Comparison of ENCODE assay signal across 9 cellular contexts in the genomic region with DNA sequence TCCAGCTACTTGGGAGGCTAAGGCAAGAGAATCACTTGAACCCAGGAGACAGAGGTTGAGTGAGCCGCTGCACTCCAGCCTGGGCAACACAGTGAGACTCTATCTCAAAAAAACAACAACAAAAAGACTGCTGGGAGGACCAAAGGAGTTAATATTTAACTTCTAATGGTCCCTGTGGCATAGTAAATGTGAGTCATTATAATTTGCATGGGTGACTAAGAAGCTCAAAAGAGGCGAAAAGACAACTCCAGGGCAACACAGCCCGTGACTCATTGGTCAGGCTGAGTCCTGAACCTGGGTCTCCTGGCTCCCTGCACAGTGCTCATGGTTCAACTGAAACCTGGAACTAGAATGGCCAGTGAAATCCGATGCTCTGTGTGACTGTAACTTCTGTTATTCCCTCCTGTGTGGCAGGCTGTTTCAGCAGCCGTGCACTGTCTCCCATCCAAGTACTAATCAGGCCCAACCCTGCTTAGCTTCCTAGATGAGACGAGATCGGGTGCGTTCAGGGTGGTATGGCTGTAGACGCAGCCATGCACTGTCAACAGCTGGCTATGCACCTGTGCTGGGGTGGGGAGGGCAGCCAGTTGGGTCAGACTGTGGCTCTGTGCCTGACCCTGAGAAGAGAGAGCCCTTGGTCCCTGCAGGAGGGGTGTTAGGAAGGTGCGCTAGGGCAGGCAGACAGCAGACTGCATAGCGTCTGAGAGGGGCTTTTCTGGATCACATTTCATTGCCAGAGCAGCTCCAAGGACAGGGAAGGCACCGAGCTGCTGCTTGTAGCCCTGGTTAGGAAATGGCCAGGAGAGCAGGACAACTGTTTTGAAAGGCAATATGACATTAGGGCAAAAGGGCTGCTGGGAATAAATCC. TPM values are rescaled to one million over a fixed set of nuclear protein-coding genes. Genes with fewer than 3 reads are reported as not detected.
A peak's percentile ranks its signal among the peaks of the same experiment; 100 is the strongest.
DNase-seq lines count a peak whose midpoint lies in the region; ATAC-seq and TF ChIP-seq lines count a peak whose summit lies in the region.
"Had no signal": no experiment of that assay in that cellular context is flagged by ENCODE, and none has a peak within 500 bp of the region (broad histone marks: within the 10 kb centered on the region; RNA-seq: fewer than 3 reads in every experiment).

No MANE protein-coding gene starts in this region.

- H3K9me3 ChIP-seq in BLaER1 (no peaks in the 10 kb centered on the region), thyroid gland (no peaks in the 10 kb centered on the region), vagina (no peaks in the 10 kb centered on the region)
- H3K9me3 ChIP-seq in CD8-positive, alpha-beta T cell (ENCODE audit: low read length): no peaks in the 10 kb centered on the region

- H3K27me3 ChIP-seq in BLaER1 (no peaks in the 10 kb centered on the region), thyroid gland (no peaks in the 10 kb centered on the region), vagina (no peaks in the 10 kb centered on the region)
- H3K27me3 ChIP-seq in CD8-positive, alpha-beta T cell (ENCODE audit: insufficient read depth, low read length): no peaks in the 10 kb centered on the region

- H3K9me3 Mint-ChIP-seq in CD8-positive, alpha-beta T cell: no peaks in the 10 kb centered on the region

- no peaks in the 10 kb centered on the region for H3K36me3 Mint-ChIP-seq in CD8-positive, alpha-beta T cell

- no peak overlapping the region for H3K27ac Mint-ChIP-seq in CD8-positive, alpha-beta T cell

- no peaks in the 10 kb centered on the region for H3K4me1 Mint-ChIP-seq in CD8-positive, alpha-beta T cell (ENCODE audit: low read depth)

- DNase-seq in GM19238 (ENCODE audit: insufficient read length, low spot score): peak; percentile 66
- peak; percentile 65 for DNase-seq in HuH-7 (ENCODE audit: low spot score)
- DNase-seq in fibroblast of pulmonary artery (ENCODE audit: low read depth): peak; percentile 33
- no peak for DNase-seq in thyroid gland
- no peak for DNase-seq in NCI-H1105 treated with DMSO at 0.1 percent for 48 hours (lab: John Stamatoyannopoulos, UW)
- no peak for DNase-seq in CD8-positive, alpha-beta T cell
- no peak for DNase-seq in vagina (ENCODE audit: extremely low spot score in 2 of 2)
- DNase-seq: left cardiac atrium had no signal

- no peaks in the 10 kb centered on the region for H4K20me1 ChIP-seq in BLaER1

- ATAC-seq in CD8-positive, alpha-beta T cell: no peak

- peaks cover 54% of the 10 kb centered on the region for H3K4me1 ChIP-seq in BLaER1
- H3K4me1 ChIP-seq in thyroid gland: peaks cover 0 to 13% of the 10 kb centered on the region in 2 donors
- no peaks in the 10 kb centered on the region for H3K4me1 ChIP-seq in CD8-positive, alpha-beta T cell (ENCODE audit: insufficient read depth, low read length)
- H3K4me1 ChIP-seq in vagina: no peaks in the 10 kb centered on the region

- H3K27ac ChIP-seq in BLaER1 (no peak overlapping the region), thyroid gland (no peak overlapping the region), vagina (no peak overlapping the region)
- no peak overlapping the region for H3K27ac ChIP-seq in CD8-positive, alpha-beta T cell (ENCODE audit: low read depth, low read length)

- H3K9ac ChIP-seq in BLaER1: no peak overlapping the region

- H3K36me3 ChIP-seq in BLaER1 (no peaks in the 10 kb centered on the region), thyroid gland (no peaks in the 10 kb centered on the region), vagina (no peaks in the 10 kb centered on the region)
- H3K36me3 ChIP-seq in CD8-positive, alpha-beta T cell (ENCODE audit: insufficient read depth, low read length): no peaks in the 10 kb centered on the region

- peaks cover 3% of the 10 kb centered on the region for H3K27me3 Mint-ChIP-seq in CD8-positive, alpha-beta T cell (ENCODE audit: low read depth)

- intact Hi-C loops in thyroid gland (cut with DNase I) (no loop called here), vagina (cut with DNase I) (no loop called here)
- intact Hi-C loops in CD8-positive, alpha-beta T cell (cut with DNase I, micrococcal nuclease): no loop called here

- peak overlapping the region; percentile 81 for H3K4me2 ChIP-seq in BLaER1

- TF ChIP-seq CTCF in fibroblast of pulmonary artery (IDR thresholded peaks at IDR 0.05; ENCODE audit: low read length, missing control alignments): no peak
- no peak for TF ChIP-seq CTCF in thyroid gland (IDR thresholded peaks at IDR 0.05)
- TF ChIP-seq CTCF in CD8-positive, alpha-beta T cell (IDR thresholded peaks at IDR 0.05): no peak
- TF ChIP-seq CTCF in vagina (IDR thresholded peaks at IDR 0.05): no peak

- POLR2A ChIA-PET in CD8-positive, alpha-beta T cell (lab: Charles Lee): no interaction called here

- WGBS in thyroid gland, 2 donors: 82 to 87% methylated on average over 12 of the region's 12 CpGs

- H3K4me3 Mint-ChIP-seq in CD8-positive, alpha-beta T cell: no peak overlapping the region

- no peak overlapping the region for H3K4me3 ChIP-seq in BLaER1
- H3K4me3 ChIP-seq in fibroblast of pulmonary artery (replicated peaks; ENCODE audit: low read depth, low read length): no peak overlapping the region
- no peak overlapping the region for H3K4me3 ChIP-seq in thyroid gland (replicated peaks in 1 of 3)
- H3K4me3 ChIP-seq in CD8-positive, alpha-beta T cell (ENCODE audit: low read depth, low read length): no peak overlapping the region
- H3K4me3 ChIP-seq in vagina: no peak overlapping the region

- CTCF ChIA-PET in CD8-positive, alpha-beta T cell (lab: Charles Lee): interaction anchor here (0.7 to 1.0 kb wide), 2 partner anchors 9 to 38 kb away, joined by 3 to 4 read pairs; no protein-coding TSS in a partner anchor

- no peak for TF ChIP-seq POLR2A in thyroid gland (IDR thresholded peaks at IDR 0.05)
- no peak for TF ChIP-seq POLR2A in vagina (IDR thresholded peaks at IDR 0.05)

RNA-seq across cellular contexts. Expression of gene GPRC5C, which starts 14.5 kb away (rescaled TPM):
- 100 to 1,000 TPM in 3 of 4 donors, 10 to 100 TPM in 1; 73.2 to 194 (median 163) TPM for total RNA-seq in thyroid gland
- total RNA-seq in CD8-positive, alpha-beta T cell: under 1 TPM in 1 of 2 experiments, not detected in 1; 0.33 TPM
- total RNA-seq in vagina: 27.5 TPM

RNA-seq across cellular contexts. Expression of gene CD300A, which starts 49.0 kb away (rescaled TPM):
- total RNA-seq in thyroid gland (1 to 10 TPM in 2 of 4 donors, under 1 TPM in 2; 0.78 to 5.8 (median 2.1) TPM), vagina (4.2 TPM)
- total RNA-seq in CD8-positive, alpha-beta T cell: 1 to 10 TPM; 3.6 to 4.5 TPM

RNA-seq across cellular contexts. Expression of gene GPR142, which starts 50.1 kb away (rescaled TPM):
- under 1 TPM in 1 of 4 donors, not detected in 3; 0.67 TPM for total RNA-seq in thyroid gland
- total RNA-seq in CD8-positive, alpha-beta T cell: not detected
- total RNA-seq in vagina: 0.98 TPM

RNA-seq across cellular contexts. Expression of gene BTBD17, which starts 55.7 kb away (rescaled TPM):
- total RNA-seq in thyroid gland (under 1 TPM in 2 of 4 donors, not detected in 2; 0.67 to 0.89 TPM), vagina (not detected)
- total RNA-seq in CD8-positive, alpha-beta T cell: not detected
- total RNA-seq: left cardiac atrium had no signal

Comparison
In these comparisons a context has a peak if more than half of its experiments do, and no peak if none do; other contexts are left out.
1. DNase-seq: peak in GM19238 (single experiment), HuH-7 (single experiment) and fibroblast of pulmonary artery (single experiment); none in thyroid gland (0 of 2), NCI-H1105 treated with DMSO at 0.1 percent for 48 hours (single experiment), CD8-positive, alpha-beta T cell (0 of 7) and vagina (0 of 2).
2. RNA of gene GPRC5C, which starts 14.5 kb away (total RNA-seq): 73.2 to 194 TPM in thyroid gland and 27.5 TPM in vagina (single experiment); 0.33 TPM in CD8-positive, alpha-beta T cell; every median in the first group is over 10 times any median in the second.